18 cellular contexts compared by ENCODE assay signal in genomic region chr7:4834601-4835397, GRCh38. TPM values are rescaled to one million over a fixed set of nuclear protein-coding genes. Genes with fewer than 3 reads are reported as not detected.
DNase-seq lines count a peak whose midpoint lies in the region; ATAC-seq and TF ChIP-seq lines count a peak whose summit lies in the region.
"Had no signal": no experiment of that assay in that cellular context is flagged by ENCODE, and none has a peak within 500 bp of the region (broad histone marks: within the 10 kb centered on the region; RNA-seq: fewer than 3 reads in every experiment).

No MANE protein-coding gene starts in this region.

- TF ChIP-seq CTCF in heart left ventricle (IDR thresholded peaks at IDR 0.05): no peak
- TF ChIP-seq CTCF in esophagus muscularis mucosa (IDR thresholded peaks at IDR 0.05): no peak

- H3K4me3 ChIP-seq in heart left ventricle (no peak overlapping the region), esophagus muscularis mucosa (no peak overlapping the region)
- H3K4me3 ChIP-seq: GM23338, HAP-1, SJCRH30 had no signal

- H3K4me3 Mint-ChIP-seq in activated naive CD8-positive, alpha-beta T cell treated with anti-CD3 and anti-CD28 coated beads, Interleukin-2, amount 50 U/mL, for 24 hours: no peak overlapping the region
- H3K4me3 Mint-ChIP-seq: GM23338, HFFc6 had no signal

- no peak for TF ChIP-seq POLR2A in heart left ventricle (IDR thresholded peaks at IDR 0.05)
- no peak for TF ChIP-seq POLR2A in esophagus muscularis mucosa (IDR thresholded peaks at IDR 0.05; ENCODE audit: low read depth)

- no peaks in the 10 kb centered on the region for H3K9me3 Mint-ChIP-seq in activated naive CD8-positive, alpha-beta T cell treated with anti-CD3 and anti-CD28 coated beads, Interleukin-2, amount 50 U/mL, for 24 hours
- H3K9me3 Mint-ChIP-seq: HFFc6 had no signal

- intact Hi-C loops in Right ventricle myocardium superior (cut with DNase I): loop anchor here (10.0 kb wide), 1 partner anchor 880 kb away; no protein-coding TSS in a partner anchor
- intact Hi-C loops in heart left ventricle (cut with DNase I): loop anchor here in 6 of 10 donors (5.0 to 10.0 kb wide), 4 partner anchors 38 to 250 kb away; partner anchors contain the start of gene RADIL (in 4 of the 6)
- intact Hi-C loops in sciatic nerve (cut with DNase I): no loop called here
- intact Hi-C loops in esophagus muscularis mucosa (cut with DNase I): loop anchor here (5.0 kb wide), 1 partner anchor 48 kb away; the partner anchor contains the start of gene RADIL

- no peaks in the 10 kb centered on the region for H3K36me3 Mint-ChIP-seq in activated naive CD8-positive, alpha-beta T cell treated with anti-CD3 and anti-CD28 coated beads, Interleukin-2, amount 50 U/mL, for 24 hours (ENCODE audit: low read depth)

- ATAC-seq in Right ventricle myocardium superior (ENCODE audit: poor library complexity) (no peak), heart left ventricle (no peak), sciatic nerve (no peak), GM18519 (IDR thresholded peaks at IDR 0.05; ENCODE audit: low FRiP score, unreplicated experiment) (no peak)
- no peak for ATAC-seq in activated naive CD8-positive, alpha-beta T cell treated with anti-CD3 and anti-CD28 coated beads, Interleukin-2, amount 50 U/mL, for 24 hours
- ATAC-seq: GM23338 had no signal

- 95 to 97% (median 96%) methylated on average over 24 to 60 of the region's 60 CpGs for WGBS in heart left ventricle, 4 donors
- 88% methylated on average over 21 of the region's 60 CpGs for WGBS in esophagus muscularis mucosa

- H3K36me3 ChIP-seq in heart left ventricle (peaks cover 0 to 23% (median 0%) of the 10 kb centered on the region in 9 donors), esophagus muscularis mucosa (peaks cover 0 to 32% (median 7%) of the 10 kb centered on the region in 4 donors)
- H3K36me3 ChIP-seq: HAP-1, SJCRH30 had no signal

- no peaks in the 10 kb centered on the region for H3K27me3 ChIP-seq in heart left ventricle
- H3K27me3 ChIP-seq in esophagus muscularis mucosa: no peaks in the 10 kb centered on the region

- peak; percentile 25 for DNase-seq in Right ventricle myocardium superior
- no peak for DNase-seq in heart left ventricle
- peak; percentile 31 for DNase-seq in islet precursor cell
- peak; percentile 48 for DNase-seq in sciatic nerve (ENCODE audit: low spot score)
- no peak for DNase-seq in esophagus muscularis mucosa (ENCODE audit: extremely low spot score)
- no peak for DNase-seq in activated naive CD8-positive, alpha-beta T cell treated with anti-CD3 and anti-CD28 coated beads, Interleukin-2, amount 50 U/mL, for 24 hours
- DNase-seq: HFFc6, KBM-7, NCI-H2029, NCI-H446, NCI-H524 treated with DMSO at 0.1 percent for 48 hours, NCI-H774, SJCRH30 had no signal

- H3K4me1 ChIP-seq in heart left ventricle (peaks cover 0 to 20% (median 1%) of the 10 kb centered on the region in 12 donors), esophagus muscularis mucosa (peaks cover 6 to 17% (median 8%) of the 10 kb centered on the region in 4 donors)
- H3K4me1 ChIP-seq: HAP-1, SJCRH30 had no signal

- H3K9me3 ChIP-seq in heart left ventricle (no peaks in the 10 kb centered on the region), esophagus muscularis mucosa (no peaks in the 10 kb centered on the region)
- H3K9me3 ChIP-seq: HAP-1, SJCRH30 had no signal

- H3K27ac Mint-ChIP-seq in activated naive CD8-positive, alpha-beta T cell treated with anti-CD3 and anti-CD28 coated beads, Interleukin-2, amount 50 U/mL, for 24 hours: no peak overlapping the region
- H3K27ac Mint-ChIP-seq: GM23338, HFFc6 had no signal

- H3K27ac ChIP-seq in heart left ventricle (no peak overlapping the region), esophagus muscularis mucosa (replicated peaks in 1 of 4) (no peak overlapping the region)
- H3K27ac ChIP-seq: SJCRH30 had no signal

- peaks cover 2% of the 10 kb centered on the region for H3K4me1 Mint-ChIP-seq in activated naive CD8-positive, alpha-beta T cell treated with anti-CD3 and anti-CD28 coated beads, Interleukin-2, amount 50 U/mL, for 24 hours

- H3K27me3 Mint-ChIP-seq in activated naive CD8-positive, alpha-beta T cell treated with anti-CD3 and anti-CD28 coated beads, Interleukin-2, amount 50 U/mL, for 24 hours: no peaks in the 10 kb centered on the region

- no peak for TF ChIP-seq EP300 in esophagus muscularis mucosa (IDR thresholded peaks at IDR 0.05)

RNA-seq across cellular contexts. Expression of gene PAPOLB, which starts 27.0 kb away (rescaled TPM):
- 0.05 TPM for total RNA-seq in Right ventricle myocardium superior
- under 1 TPM in 4 of 9 donors, not detected in 5; 0.05 to 0.38 (median 0.09) TPM for total RNA-seq in heart left ventricle
- polyA plus RNA-seq in heart left ventricle: under 1 TPM; 0.03 to 0.11 TPM
- 0.98 TPM for total RNA-seq in sciatic nerve
- total RNA-seq in esophagus muscularis mucosa: under 1 TPM; 0.17 to 0.46 (median 0.37) TPM
- total RNA-seq: A172, HFFc6, MCF 10A, SJCRH30 had no signal

RNA-seq across cellular contexts. Expression of gene RADIL, which starts 48.7 kb away (rescaled TPM):
- total RNA-seq in Right ventricle myocardium superior (4.0 TPM), heart left ventricle (1 to 10 TPM; 1.1 to 9.0 (median 3.4) TPM), sciatic nerve (19.8 TPM), esophagus muscularis mucosa (10 to 100 TPM in 3 of 4 donors, 1 to 10 TPM in 1; 6.5 to 12.9 (median 12.1) TPM)
- polyA plus RNA-seq in heart left ventricle: 1 to 10 TPM; 2.1 to 3.5 TPM
- total RNA-seq: MCF 10A had no signal

RNA-seq across cellular contexts. Expression of gene AP5Z1, which starts 59.4 kb away (rescaled TPM):
- total RNA-seq in Right ventricle myocardium superior: 12.7 TPM
- 10 to 100 TPM in 7 of 9 donors, 1 to 10 TPM in 2; 8.4 to 31.9 (median 12.0) TPM for total RNA-seq in heart left ventricle
- polyA plus RNA-seq in heart left ventricle: 10 to 100 TPM; 14.9 to 17.3 TPM
- total RNA-seq in sciatic nerve: 36.2 TPM
- 10 to 100 TPM; 25.7 to 37.3 (median 31.5) TPM for total RNA-seq in esophagus muscularis mucosa

Comparison
In these comparisons a context has a peak if more than half of its experiments do, and no peak if none do; other contexts are left out.
1. DNase-seq: peak in Right ventricle myocardium superior (single experiment), islet precursor cell (single experiment) and sciatic nerve (single experiment); none in heart left ventricle (0 of 5), esophagus muscularis mucosa (single experiment) and activated naive CD8-positive, alpha-beta T cell treated with anti-CD3 and anti-CD28 coated beads, Interleukin-2, amount 50 U/mL, for 24 hours (single experiment).